Comparison of ENCODE assay signal across 19 cellular contexts in genomic region chr7:70590126-70590854, GRCh38.
DNase-seq lines count a peak whose midpoint lies in the region; ATAC-seq and TF ChIP-seq lines count a peak whose summit lies in the region.
"Had no signal": no experiment of that assay in that cellular context is flagged by ENCODE, and none has a peak within 500 bp of the region (broad histone marks: within the 10 kb centered on the region; RNA-seq: fewer than 3 reads in every experiment).

No MANE protein-coding gene starts in this region.

- H3K27me3 Mint-ChIP-seq in immature natural killer cell (ENCODE audit: low read depth in 3 of 3) = peaks cover 2 to 5% (median 3%) of the 10 kb centered on the region in 3 donors

- no peak for TF ChIP-seq CTCF in dorsolateral prefrontal cortex (IDR thresholded peaks at IDR 0.05 in 54 of 56, conservative IDR thresholded peaks at IDR 0.05 in 2 of 56; ENCODE audit: low read depth in 1 of 56, partially characterized antibody in 56 of 56)

- H3K4me3 ChIP-seq in dorsolateral prefrontal cortex = no peak overlapping the region
- H3K4me3 ChIP-seq: K562, SK-N-MC had no signal

- no peak overlapping the region for H3K27ac ChIP-seq in dorsolateral prefrontal cortex
- H3K27ac ChIP-seq: HL-60, SK-N-MC had no signal

- ATAC-seq in GM18502 (IDR thresholded peaks at IDR 0.05; ENCODE audit: poor library complexity, unreplicated experiment) (peak; percentile 6), GM21576 (IDR thresholded peaks at IDR 0.05; ENCODE audit: unreplicated experiment) (peak; percentile 33), HG03280 (IDR thresholded peaks at IDR 0.05; ENCODE audit: unreplicated experiment) (peak; percentile 35), left lobe of liver (peak; percentile 49)
- ATAC-seq: K562, PC-3, T-cell had no signal

- DNase-seq in left lobe of liver (ENCODE audit: low spot score) (no peak), amniotic stem cell (lab: John Stamatoyannopoulos, UW) (no peak), dorsolateral prefrontal cortex (no peak), immature natural killer cell (no peak), NCI-H526 (lab: John Stamatoyannopoulos, UW) (no peak)
- DNase-seq: C1 segment of cervical spinal cord, DMS 273 treated with DMSO at 0.1 percent for 48 hours, NCI-H1048, NCI-H1694, NCI-H2107, NCI-H345, PC-3, T-cell had no signal

- H3K4me3 Mint-ChIP-seq in immature natural killer cell = no peak overlapping the region
- H3K4me3 Mint-ChIP-seq: T-cell had no signal

- H3K36me3 Mint-ChIP-seq in immature natural killer cell = peaks cover 0 to 9% (median 4%) of the 10 kb centered on the region in 3 donors
- H3K36me3 Mint-ChIP-seq: T-cell had no signal

- peaks cover 17 to 18% of the 10 kb centered on the region in 2 donors for H3K4me1 Mint-ChIP-seq in immature natural killer cell

- intact Hi-C loops in dorsolateral prefrontal cortex (cut with DNase I) = no loop called here

- H3K9me3 Mint-ChIP-seq in immature natural killer cell = no peaks in the 10 kb centered on the region
- H3K9me3 Mint-ChIP-seq: T-cell had no signal

- H3K27me3 ChIP-seq in dorsolateral prefrontal cortex = no peaks in the 10 kb centered on the region

- no peak overlapping the region for H3K27ac Mint-ChIP-seq in immature natural killer cell
- H3K27ac Mint-ChIP-seq: T-cell had no signal
